In genomic region chr10:33743429-33743857, GRCh38 we compare ENCODE assay signal across 23 cellular contexts.
DNase-seq lines count a peak whose midpoint lies in the region; ATAC-seq, FAIRE-seq and TF ChIP-seq lines count a peak whose summit lies in the region.
"Had no signal": no experiment of that assay in that cellular context is flagged by ENCODE, and none has a peak within 500 bp of the region (broad histone marks: within the 10 kb centered on the region; RNA-seq: fewer than 3 reads in every experiment).

No MANE protein-coding gene starts in this region.

- no peak for FAIRE-seq in kidney (lab: Jason Lieb, UNC)
- FAIRE-seq: A549, keratinocyte, TTC549 had no signal

- H3K4me2 ChIP-seq in BLaER1: peak overlapping the region; percentile 27; the same call in 1 of the 2 replicates
- H3K4me2 ChIP-seq: A549 had no signal

- H3K4me1 ChIP-seq in BLaER1 (peaks cover 11% of the 10 kb centered on the region), kidney (ENCODE audit: control insufficient read depth in 1 of 2, insufficient read depth in 1 of 2, low read depth in 1 of 2, low read length in 2 of 2) (no peaks in the 10 kb centered on the region)
- H3K4me1 ChIP-seq: A549, breast epithelium, upper lobe of left lung had no signal

- intact Hi-C loops in left colon (cut with DNase I, micrococcal nuclease): no loop called here
- intact Hi-C loops in kidney (cut with DNase I): no loop called here

- no peaks in the 10 kb centered on the region for H3K36me3 ChIP-seq in BLaER1
- H3K36me3 ChIP-seq in kidney (ENCODE audit: control insufficient read depth in 1 of 2, insufficient read depth in 2 of 2, low read length in 2 of 2): no peaks in the 10 kb centered on the region
- H3K36me3 ChIP-seq: breast epithelium, upper lobe of left lung had no signal

- TF ChIP-seq CTCF in kidney (IDR thresholded peaks at IDR 0.05; ENCODE audit: borderline replicate concordance, extremely low read depth, insufficient read depth): no peak

- H3K27me3 ChIP-seq in BLaER1: no peaks in the 10 kb centered on the region
- H3K27me3 ChIP-seq: breast epithelium, upper lobe of left lung had no signal

- ATAC-seq in GM19035 (IDR thresholded peaks at IDR 0.05; ENCODE audit: unreplicated experiment) (peak; percentile 55), left colon (peak; percentile 90), GM18861 (IDR thresholded peaks at IDR 0.05; ENCODE audit: unreplicated experiment) (no peak)
- ATAC-seq: A549; stimulated activated naive CD8-positive, alpha-beta T cell treated with anti-CD3 and anti-CD28 coated beads, Interleukin-15, Interleukin-2, amounts not matched to agents 100 U/mL and 50 U/mL, for 24 hours had no signal

- H3K27ac ChIP-seq in BLaER1 (no peak overlapping the region), kidney (ENCODE audit: low read depth in 2 of 2, low read length in 2 of 2) (no peak overlapping the region)
- H3K27ac ChIP-seq: A549, breast epithelium, epithelial cell of prostate, upper lobe of left lung had no signal

- H3K9ac ChIP-seq in BLaER1 (no peak overlapping the region), kidney (ENCODE audit: low read length in 2 of 2) (no peak overlapping the region)

- peak; percentile 3 for DNase-seq in OCI-M1 (lab: John Stamatoyannopoulos, UW)
- peak; percentile 64 to 77 for DNase-seq in left colon
- DNase-seq in medulla oblongata (ENCODE audit: extremely low spot score): no peak
- no peak for DNase-seq in stimulated activated CD8-positive, alpha-beta memory T cell treated with anti-CD3 and anti-CD28 coated beads, Interleukin-4, amount 100 ng/mL, for 48 hours
- no peak for DNase-seq in kidney
- DNase-seq: activated CD4-positive, alpha-beta T cell treated with anti-CD3 and anti-CD28 coated beads, Interleukin-2, amount 10 ng/mL, durations not matched to agents 24 days and 14 days; DMS153; foreskin fibroblast; hypothalamus; NCI-H187; NCI-H345; nephron progenitor cell; stimulated activated CD4-positive, alpha-beta T cell treated with anti-CD3 and anti-CD28 coated beads, Interleukin-2, amount 100 ng/mL, for 24 hours; stimulated activated naive CD8-positive, alpha-beta T cell treated with anti-CD3 and anti-CD28 coated beads, Interleukin-15, Interleukin-2, amounts not matched to agents 100 U/mL and 50 U/mL, for 24 hours had no signal

- no peaks in the 10 kb centered on the region for H4K20me1 ChIP-seq in BLaER1

- no peak overlapping the region for H3K4me3 ChIP-seq in BLaER1
- no peak overlapping the region for H3K4me3 ChIP-seq in kidney (ENCODE audit: low read length in 2 of 2)
- H3K4me3 ChIP-seq: A549, breast epithelium, upper lobe of left lung had no signal

- H3K9me3 ChIP-seq in BLaER1 (peaks cover 6% of the 10 kb centered on the region), kidney (ENCODE audit: control insufficient read depth in 1 of 2, low read length in 2 of 2) (no peaks in the 10 kb centered on the region)
- H3K9me3 ChIP-seq: A549, breast epithelium, upper lobe of left lung had no signal

Comparison
In these comparisons a context has a peak if more than half of its experiments do, and no peak if none do; other contexts are left out.
1. DNase-seq: peak in OCI-M1 (single experiment) and left colon (2 of 2); none in medulla oblongata (single experiment), stimulated activated CD8-positive, alpha-beta memory T cell treated with anti-CD3 and anti-CD28 coated beads, Interleukin-4, amount 100 ng/mL, for 48 hours (single experiment) and kidney (single experiment).